Comparison of ENCODE assay signal across 7 cellular contexts in the genomic region with DNA sequence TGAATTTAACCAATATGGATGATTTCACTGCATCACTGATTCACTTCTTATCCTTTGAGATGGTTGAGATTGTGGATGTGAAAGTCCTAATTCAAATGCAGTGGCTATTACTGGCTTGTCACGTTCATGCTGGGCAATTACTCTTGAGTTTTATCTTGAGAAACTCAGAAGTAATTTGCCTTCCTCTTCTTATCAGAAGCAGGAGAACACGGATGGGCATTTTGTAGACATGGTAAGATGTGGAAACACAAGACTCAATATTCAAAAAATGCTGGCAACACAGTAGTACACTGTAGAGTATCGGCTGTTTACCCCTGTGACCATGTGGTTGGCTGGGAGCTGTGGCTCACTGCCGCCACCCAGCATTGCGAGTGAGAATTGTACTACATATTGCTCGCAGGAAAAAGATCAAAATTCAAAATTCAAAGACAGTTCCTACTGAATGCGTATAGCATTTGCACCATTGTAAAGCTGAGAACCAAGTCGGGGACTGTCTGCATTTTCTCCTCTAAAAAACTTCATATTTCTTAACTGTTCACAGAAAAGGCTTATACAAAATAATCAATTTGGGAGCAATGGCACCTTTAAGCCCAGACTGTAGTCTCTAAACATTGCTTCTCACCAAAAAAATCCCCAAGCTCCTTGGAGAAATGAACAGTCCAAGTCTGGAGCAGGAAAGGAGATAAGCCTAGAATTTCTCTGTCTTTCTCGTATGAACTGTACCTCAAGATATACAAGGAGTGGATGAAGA.
DNase-seq lines count a peak whose midpoint lies in the region; ATAC-seq and TF ChIP-seq lines count a peak whose summit lies in the region.

No MANE protein-coding gene starts in this region.

- H3K4me3 Mint-ChIP-seq in endodermal cell (no peak overlapping the region), type B pancreatic cell (no peak overlapping the region)

- no peaks in the 10 kb centered on the region for H3K9me2 ChIP-seq in neural cell (ENCODE audit: insufficient read depth, low read length)

- H3K27me3 ChIP-seq in endodermal cell (ENCODE audit: control insufficient read depth, insufficient read depth, low read length, poor library complexity, severe bottlenecking), result no peaks in the 10 kb centered on the region
- no peaks in the 10 kb centered on the region for H3K27me3 ChIP-seq in neural cell (ENCODE audit: insufficient read depth, low read depth, low read length)

- H3K4me3 ChIP-seq in endodermal cell (ENCODE audit: low read length) (no peak overlapping the region), neural cell (ENCODE audit: low read length) (no peak overlapping the region)

- no peaks in the 10 kb centered on the region for H3F3A ChIP-seq in neural cell (ENCODE audit: insufficient read depth, low read length, poor library complexity, severe bottlenecking)

- H2AFZ ChIP-seq in neural cell (ENCODE audit: low read depth, low read length), result no peak overlapping the region

- peak; percentile 92 for ATAC-seq in GM21786 (IDR thresholded peaks at IDR 0.05; ENCODE audit: unreplicated experiment)

- H3K27ac ChIP-seq in endodermal cell (ENCODE audit: low read depth, low read length) (no peak overlapping the region), neural cell (ENCODE audit: low read length) (no peak overlapping the region)

- H3K36me3 ChIP-seq in endodermal cell (ENCODE audit: control insufficient read depth, insufficient read depth, low read length) (no peaks in the 10 kb centered on the region), neural cell (ENCODE audit: insufficient read depth, low read length) (no peaks in the 10 kb centered on the region)

- H3K9me3 ChIP-seq in endodermal cell (ENCODE audit: control insufficient read depth, low read length) (peaks cover 8% of the 10 kb centered on the region), neural cell (ENCODE audit: low read length) (no peaks in the 10 kb centered on the region)

- H3K36me3 Mint-ChIP-seq in endodermal cell (ENCODE audit: low read depth) (no peaks in the 10 kb centered on the region), type B pancreatic cell (no peaks in the 10 kb centered on the region)

- no peak overlapping the region for H3K27ac Mint-ChIP-seq in endodermal cell
- H3K27ac Mint-ChIP-seq in type B pancreatic cell, result no peak overlapping the region

- TF ChIP-seq CTCF in GM12873 (IDR thresholded peaks at IDR 0.05; ENCODE audit: insufficient read depth, low read depth, low read length, missing control alignments) (peak; percentile 82), endodermal cell (conservative IDR thresholded peaks at IDR 0.05) (peak; percentile 79), neural cell (IDR thresholded peaks at IDR 0.05; ENCODE audit: poor library complexity, severe bottlenecking) (peak; percentile 22), type B pancreatic cell (conservative IDR thresholded peaks at IDR 0.05) (peak; percentile 56)

- H3K79me2 ChIP-seq in neural cell (replicated peaks; ENCODE audit: insufficient read depth, low read length), result no peaks in the 10 kb centered on the region

- peaks cover 2% of the 10 kb centered on the region for H3K27me3 Mint-ChIP-seq in endodermal cell (ENCODE audit: insufficient read depth)
- H3K27me3 Mint-ChIP-seq in type B pancreatic cell, result no peaks in the 10 kb centered on the region

- H4K20me1 ChIP-seq in neural cell (ENCODE audit: insufficient read depth), result no peaks in the 10 kb centered on the region

- 76 to 91% methylated on average over 5 to 9 of the region's 9 CpGs for WGBS in endodermal cell (ENCODE audit: insufficient coverage in 1 of 2, insufficient read length in 1 of 2), 2 experiments

- no peaks in the 10 kb centered on the region for H3K9me3 Mint-ChIP-seq in endodermal cell
- no peaks in the 10 kb centered on the region for H3K9me3 Mint-ChIP-seq in type B pancreatic cell

- H3K4me1 ChIP-seq in endodermal cell (ENCODE audit: control insufficient read depth, insufficient read depth, low read length), result peaks cover 6% of the 10 kb centered on the region

- TF ChIP-seq EP300 in neural cell (conservative IDR thresholded peaks at IDR 0.05; ENCODE audit: poor library complexity, severe bottlenecking), result no peak

- H3K4me2 ChIP-seq in neural cell (ENCODE audit: low read length), result no peak overlapping the region

- peak; percentile 26 to 32 for DNase-seq in Kasumi-1 (lab: John Stamatoyannopoulos, UW)
- peak; percentile 56 to 60 for DNase-seq in activated CD4-positive, alpha-beta T cell treated with anti-CD3 and anti-CD28 coated beads for 4 hours
- DNase-seq in endodermal cell, result peak; percentile 68
- no peak for DNase-seq in type B pancreatic cell (ENCODE audit: extremely low spot score, unreplicated experiment)

- H3K9ac ChIP-seq in endodermal cell (ENCODE audit: extremely low read depth, low read length, poor library complexity, severe bottlenecking), result no peak overlapping the region
- H3K9ac ChIP-seq in neural cell (ENCODE audit: low read length), result no peak overlapping the region

- peaks cover 15% of the 10 kb centered on the region for H3K4me1 Mint-ChIP-seq in endodermal cell
- H3K4me1 Mint-ChIP-seq in type B pancreatic cell (ENCODE audit: unreplicated experiment), result no peaks in the 10 kb centered on the region

- TF ChIP-seq RAD21 in neural cell (conservative IDR thresholded peaks at IDR 0.05), result no peak

TF ChIP-seq in neural cell, 6 proteins besides CTCF, POLR2A, EP300 and RAD21:
- TF ChIP-seq POLR2AphosphoS5 (IDR thresholded peaks at IDR 0.05), result no peak

Comparison
In these comparisons a context has a peak if more than half of its experiments do, and no peak if none do; other contexts are left out.
1. CTCF ChIP-seq: peak in every context shown above with its lines; median percentile 82 in GM12873; 79 in endodermal cell; 56 in type B pancreatic cell; 22 in neural cell.